In genomic region chr4:152572417-152573086, GRCh38 we compare ENCODE assay signal across 1 cellular context.
A peak's percentile ranks its signal among the peaks of the same experiment; 100 is the strongest.
TF ChIP-seq lines count a peak whose summit lies in the region.

No MANE protein-coding gene starts in this region.

TF ChIP-seq in K562, 482 proteins besides CTCF, POLR2A, EP300 and RAD21 (continued from another document and continues in another):
- TF ChIP-seq FOXO4 (CRISPR knock-in tag; IDR thresholded peaks at IDR 0.05) (no peak), ZNF699 (CRISPR knock-in tag; IDR thresholded peaks at IDR 0.05; ENCODE audit: insufficient replicate concordance) (no peak), ZC3H4 (CRISPR knock-in tag; IDR thresholded peaks at IDR 0.05; ENCODE audit: borderline replicate concordance) (no peak), KLF10 (CRISPR knock-in tag; IDR thresholded peaks at IDR 0.05) (no peak), E2F3 (CRISPR knock-in tag; IDR thresholded peaks at IDR 0.05) (no peak), ID3 (CRISPR knock-in tag; IDR thresholded peaks at IDR 0.05) (no peak), ID3 (tag; IDR thresholded peaks at IDR 0.05) (no peak), HIVEP1 (CRISPR knock-in tag; IDR thresholded peaks at IDR 0.05) (no peak), ZZZ3 (IDR thresholded peaks at IDR 0.05) (no peak), ZNF133 (CRISPR knock-in tag; IDR thresholded peaks at IDR 0.05) (no peak), PHTF2 (CRISPR knock-in tag; IDR thresholded peaks at IDR 0.05) (no peak), MTA2 (IDR thresholded peaks at IDR 0.05; ENCODE audit: low read depth) (peak; percentile 81), DPF2 (IDR thresholded peaks at IDR 0.05) (peak; percentile 83), ZKSCAN1 (IDR thresholded peaks at IDR 0.05; ENCODE audit: low read depth, low read length) (no peak), ELK1 (CRISPR knock-in tag; IDR thresholded peaks at IDR 0.05) (no peak), PHF21A (IDR thresholded peaks at IDR 0.05; ENCODE audit: borderline replicate concordance, low read depth) (peak; percentile 97; the same call in 1 of the 2 replicates), CBFA2T3 (IDR thresholded peaks at IDR 0.05) (peak; percentile 86), NR2C1 (IDR thresholded peaks at IDR 0.05) (peak; percentile 26; the same call in 1 of the 2 replicates), NR2C1 (tag; IDR thresholded peaks at IDR 0.05) (peak; percentile 62), ZNF197 (CRISPR knock-in tag; IDR thresholded peaks at IDR 0.05; ENCODE audit: low read depth) (no peak), THRA (IDR thresholded peaks at IDR 0.05) (no peak), ZNF354B (CRISPR knock-in tag; IDR thresholded peaks at IDR 0.05) (no peak), ZNF316 (IDR thresholded peaks at IDR 0.05) (no peak), IFI16 (CRISPR knock-in tag; IDR thresholded peaks at IDR 0.05) (no peak), TRIM25 (IDR thresholded peaks at IDR 0.05; ENCODE audit: borderline replicate concordance) (no peak), ZBTB11 (CRISPR knock-in tag; IDR thresholded peaks at IDR 0.05) (0 out of 6 replicates have a peak, but pooled peaks of 1 of the 3 experiments have one; percentile 21), ZNF274 (IDR thresholded peaks at IDR 0.05; ENCODE audit: borderline replicate concordance, low read depth, low read length) (no peak), BRD9 (IDR thresholded peaks at IDR 0.05; ENCODE audit: low read depth, partially characterized antibody) (no peak), SMAD1 (IDR thresholded peaks at IDR 0.05; ENCODE audit: low read depth, low read length, partially characterized antibody) (peak; percentile 67), PPARD (CRISPR knock-in tag; IDR thresholded peaks at IDR 0.05) (no peak), USF1 (CRISPR knock-in tag; IDR thresholded peaks at IDR 0.05) (no peak), RBM17 (IDR thresholded peaks at IDR 0.05; ENCODE audit: borderline replicate concordance, low read depth, low read length) (no peak), HNRNPL (IDR thresholded peaks at IDR 0.05; ENCODE audit: low read depth, low read length) (no peak), ZSCAN32 (CRISPR knock-in tag; IDR thresholded peaks at IDR 0.05) (no peak), POU5F1 (IDR thresholded peaks at IDR 0.05; ENCODE audit: borderline replicate concordance, low read depth, low read length, partially characterized antibody) (no peak), KHSRP (IDR thresholded peaks at IDR 0.05) (no peak), ESRRA (IDR thresholded peaks at IDR 0.05; ENCODE audit: borderline replicate concordance, low read depth) (no peak), ZNF347 (CRISPR knock-in tag; IDR thresholded peaks at IDR 0.05; ENCODE audit: low read depth) (no peak), MEF2D (tag; conservative IDR thresholded peaks at IDR 0.05; ENCODE audit: low read depth) (no peak), PHF20 (IDR thresholded peaks at IDR 0.05; ENCODE audit: partially characterized antibody) (no peak), ETV5 (CRISPR knock-in tag; IDR thresholded peaks at IDR 0.05; ENCODE audit: low read depth) (no peak), TCF7L2 (IDR thresholded peaks at IDR 0.05; ENCODE audit: low read depth, low read length) (no peak), ZFX (CRISPR knock-in tag; IDR thresholded peaks at IDR 0.05) (no peak), OTX1 (CRISPR knock-in tag; IDR thresholded peaks at IDR 0.05) (no peak), POLR2G (IDR thresholded peaks at IDR 0.05; ENCODE audit: low read depth, low read length) (no peak), DNMT1 (IDR thresholded peaks at IDR 0.05) (no peak), MAFG (tag; conservative IDR thresholded peaks at IDR 0.05) (peak; percentile 80), RHOXF2B (CRISPR knock-in tag; conservative IDR thresholded peaks at IDR 0.05) (no peak), BHLHE40 (IDR thresholded peaks at IDR 0.05; ENCODE audit: low read length) (no peak), SAFB2 (IDR thresholded peaks at IDR 0.05; ENCODE audit: borderline replicate concordance, low read depth, low read length, severe bottlenecking) (no peak), SIRT6 (IDR thresholded peaks at IDR 0.05; ENCODE audit: low read depth, low read length) (no peak), ZBTB2 (IDR thresholded peaks at IDR 0.05) (no peak), SMARCA4 (IDR thresholded peaks at IDR 0.05) (peak; percentile 88), ZNF253 (CRISPR knock-in tag; conservative IDR thresholded peaks at IDR 0.05) (no peak), E2F6 (IDR thresholded peaks at IDR 0.05; ENCODE audit: borderline replicate concordance in 1 of 2, extremely low read depth in 1 of 2, insufficient read depth in 1 of 2, insufficient read length in 1 of 2, low read depth in 1 of 2, low read length in 1 of 2, poor library complexity in 1 of 2, severe bottlenecking in 1 of 2) (no peak), PML (IDR thresholded peaks at IDR 0.05; ENCODE audit: low read length) (peak; percentile 75; the same call in 1 of the 2 replicates), ZNF124 (CRISPR knock-in tag; IDR thresholded peaks at IDR 0.05) (no peak), ZNF24 (IDR thresholded peaks at IDR 0.05) (no peak; the same call in 1 of the 2 replicates)
